8 cellular contexts compared by ENCODE assay signal in the genomic region with DNA sequence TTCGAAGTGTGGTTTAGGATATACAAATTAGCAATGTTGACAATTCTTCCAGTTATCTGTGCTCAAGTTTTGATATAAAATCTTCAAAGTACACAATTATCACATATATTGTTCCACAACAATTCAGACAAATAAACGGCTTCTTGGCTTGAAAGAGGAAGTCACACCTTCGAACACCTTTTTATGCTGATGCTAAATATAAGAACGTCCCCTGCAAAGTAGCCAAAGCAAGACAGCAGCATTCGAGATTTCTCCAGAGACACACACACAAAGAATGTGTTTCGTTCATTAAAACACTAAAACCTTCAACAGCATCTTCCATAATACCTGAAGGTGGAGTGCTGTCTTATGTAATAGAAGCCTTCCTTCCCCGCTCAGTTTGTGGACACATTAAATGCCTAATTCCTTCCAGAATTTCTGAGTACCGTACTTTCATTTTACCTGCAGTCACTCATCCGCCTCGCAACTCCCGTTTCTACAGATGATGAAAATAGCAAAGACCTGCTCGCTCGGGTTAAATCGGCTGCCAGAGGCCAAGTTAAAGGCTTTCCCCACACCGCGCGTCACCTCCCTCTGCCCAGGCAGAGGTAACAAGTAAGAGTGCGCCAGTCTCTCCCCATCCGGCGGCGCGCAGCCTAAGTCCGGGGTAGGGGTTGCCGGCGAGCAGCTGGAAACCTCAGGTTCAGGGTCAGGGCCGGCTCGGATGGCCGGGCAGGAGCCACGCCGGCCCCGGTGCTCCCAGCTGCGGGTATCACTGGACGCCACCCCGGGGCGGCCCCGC. TPM values are rescaled to one million over a fixed set of nuclear protein-coding genes. Genes with fewer than 3 reads are reported as not detected.
DNase-seq lines count a peak whose midpoint lies in the region; ATAC-seq and TF ChIP-seq lines count a peak whose summit lies in the region.

No MANE protein-coding gene starts in this region.

- H3K4me1 ChIP-seq in gastroesophageal sphincter (peaks cover 0 to 36% (median 13%) of the 10 kb centered on the region in 3 donors), neutrophil (ENCODE audit: control insufficient read depth in 1 of 2, insufficient read depth in 1 of 2, low read depth in 1 of 2, low read length in 1 of 2) (peaks cover 8 to 18% of the 10 kb centered on the region in 2 experiments), urinary bladder (ENCODE audit: insufficient read depth) (no peaks in the 10 kb centered on the region)

- peak; percentile 33 for DNase-seq in NCI-H1694 treated with DMSO at 0.1 percent for 48 hours (lab: John Stamatoyannopoulos, UW)
- DNase-seq in NCI-H1694 (lab: John Stamatoyannopoulos, UW): no peak
- peak; percentile 29 for DNase-seq in NCI-H460 (ENCODE audit: extremely low read depth, low read depth)
- peak; percentile 73 to 76 for DNase-seq in activated T-cell treated with anti-CD3 and anti-CD28 coated beads, Interleukin-2, amount 50 U/mL, for 48 hours

- H3K36me3 ChIP-seq in gastroesophageal sphincter (no peaks in the 10 kb centered on the region), neutrophil (no peaks in the 10 kb centered on the region), urinary bladder (ENCODE audit: insufficient read depth) (no peaks in the 10 kb centered on the region)

- H3K27me3 ChIP-seq in gastroesophageal sphincter: peaks cover 31% of the 10 kb centered on the region
- peaks cover 81% of the 10 kb centered on the region for H3K27me3 ChIP-seq in neutrophil

- H3K27ac ChIP-seq in gastroesophageal sphincter (peak overlapping the region; percentile 3 to 80 (median 66)), neutrophil (no peak overlapping the region), urinary bladder (ENCODE audit: low read depth) (no peak overlapping the region)

- H3K9me3 ChIP-seq in gastroesophageal sphincter (no peaks in the 10 kb centered on the region), neutrophil (no peaks in the 10 kb centered on the region)

- ATAC-seq in HG02759 (IDR thresholded peaks at IDR 0.05; ENCODE audit: unreplicated experiment) (peak; percentile 54), gastroesophageal sphincter (peak; percentile 34)

- no peak for TF ChIP-seq EP300 in gastroesophageal sphincter (IDR thresholded peaks at IDR 0.05)

- H3K4me3 ChIP-seq in gastroesophageal sphincter: peak overlapping the region; percentile 52 to 77
- peak overlapping the region; percentile 7 to 43 for H3K4me3 ChIP-seq in neutrophil (ENCODE audit: low read depth in 1 of 2, low read length in 1 of 2)
- H3K4me3 ChIP-seq in urinary bladder (ENCODE audit: low read depth, low read length): peak overlapping the region; percentile 62

- no peak for TF ChIP-seq POLR2A in gastroesophageal sphincter (IDR thresholded peaks at IDR 0.05)

- TF ChIP-seq CTCF in gastroesophageal sphincter (IDR thresholded peaks at IDR 0.05) (no peak), neutrophil (IDR thresholded peaks at IDR 0.05) (no peak)

- 5 to 10% methylated on average over 9 to 18 of the region's 36 CpGs for WGBS in gastroesophageal sphincter (ENCODE audit: low coverage in 1 of 2), 2 donors
- WGBS in urinary bladder: 3% methylated on average over 36 of the region's 36 CpGs

RNA-seq across cellular contexts. Expression of gene SERPINE2, which starts 0.8 kb away (rescaled TPM):
- total RNA-seq in NCI-H460 (2014; rRNA removed; shearing (Covaris generic)): 318 and 345 TPM in 2 replicates
- 289 and 324 TPM in 2 replicates for polyA plus RNA-seq in NCI-H460 (2014; cell fraction: nucleus; rRNA removed)
- 100 to 1,000 TPM in 1 of 4 donors, 10 to 100 TPM in 3; 12.5 to 130 (median 48.6) TPM for total RNA-seq in gastroesophageal sphincter
- total RNA-seq in urinary bladder: 84.7 TPM
- polyA plus RNA-seq in urinary bladder: 17.6 TPM

Comparison
In these comparisons a context has a peak if more than half of its experiments do, and no peak if none do; other contexts are left out.
1. H3K27ac ChIP-seq: peak in gastroesophageal sphincter (4 of 4); none in neutrophil (single experiment) and urinary bladder (single experiment).
2. Peak in every context shown above with its lines, with median percentiles within 50 percentile points of each other: H3K4me3 ChIP-seq.